Comparison of ENCODE assay signal across 8 cellular contexts in the genomic region with DNA sequence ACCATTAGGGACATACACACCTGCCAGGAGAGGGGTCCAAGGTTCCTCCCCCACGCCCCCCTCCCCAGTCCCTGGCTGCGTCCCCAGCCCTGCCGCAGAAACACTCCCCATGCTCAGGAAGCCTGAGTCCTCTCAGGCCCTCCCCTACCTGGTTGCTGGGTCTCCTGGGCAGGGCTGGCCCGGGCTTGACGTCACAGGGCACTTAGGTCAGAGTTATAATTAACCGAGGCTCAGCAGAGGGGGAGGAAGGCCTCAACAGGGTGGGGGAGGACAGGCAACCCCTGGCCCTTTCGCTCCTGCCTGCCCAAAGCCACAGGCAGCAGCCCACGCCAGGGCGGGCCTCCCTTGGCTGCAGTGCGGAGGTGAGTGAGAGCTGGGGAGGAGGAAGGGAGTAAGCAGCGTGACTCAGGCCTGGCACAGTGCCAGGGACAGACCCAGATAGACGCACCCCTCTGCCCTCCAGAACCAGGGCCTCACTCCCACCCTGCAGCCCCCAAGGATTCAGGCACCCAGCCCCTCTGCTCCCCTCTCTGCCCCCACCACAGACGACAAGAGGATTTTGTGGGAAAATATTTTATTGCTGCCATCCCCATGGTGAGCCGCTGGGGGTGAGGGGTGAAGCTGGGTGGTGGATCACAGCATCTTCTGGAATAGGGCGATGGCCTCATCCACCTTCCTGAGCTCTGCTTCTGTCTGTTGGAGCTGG. TPM values are rescaled to one million over a fixed set of nuclear protein-coding genes. Genes with fewer than 3 reads are reported as not detected.
DNase-seq lines count a peak whose midpoint lies in the region; ATAC-seq and TF ChIP-seq lines count a peak whose summit lies in the region.

A gene with protein sequence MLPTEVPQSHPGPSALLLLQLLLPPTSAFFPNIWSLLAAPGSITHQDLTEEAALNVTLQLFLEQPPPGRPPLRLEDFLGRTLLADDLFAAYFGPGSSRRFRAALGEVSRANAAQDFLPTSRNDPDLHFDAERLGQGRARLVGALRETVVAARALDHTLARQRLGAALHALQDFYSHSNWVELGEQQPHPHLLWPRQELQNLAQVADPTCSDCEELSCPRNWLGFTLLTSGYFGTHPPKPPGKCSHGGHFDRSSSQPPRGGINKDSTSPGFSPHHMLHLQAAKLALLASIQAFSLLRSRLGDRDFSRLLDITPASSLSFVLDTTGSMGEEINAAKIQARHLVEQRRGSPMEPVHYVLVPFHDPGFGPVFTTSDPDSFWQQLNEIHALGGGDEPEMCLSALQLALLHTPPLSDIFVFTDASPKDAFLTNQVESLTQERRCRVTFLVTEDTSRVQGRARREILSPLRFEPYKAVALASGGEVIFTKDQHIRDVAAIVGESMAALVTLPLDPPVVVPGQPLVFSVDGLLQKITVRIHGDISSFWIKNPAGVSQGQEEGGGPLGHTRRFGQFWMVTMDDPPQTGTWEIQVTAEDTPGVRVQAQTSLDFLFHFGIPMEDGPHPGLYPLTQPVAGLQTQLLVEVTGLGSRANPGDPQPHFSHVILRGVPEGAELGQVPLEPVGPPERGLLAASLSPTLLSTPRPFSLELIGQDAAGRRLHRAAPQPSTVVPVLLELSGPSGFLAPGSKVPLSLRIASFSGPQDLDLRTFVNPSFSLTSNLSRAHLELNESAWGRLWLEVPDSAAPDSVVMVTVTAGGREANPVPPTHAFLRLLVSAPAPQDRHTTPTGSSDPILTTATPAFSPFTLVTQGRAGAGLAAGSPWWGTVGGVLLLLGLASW (minus strand): TSS at position 368 of the 706 bp plus-strand sequence. CDS start 549 bp downstream, outside the sequence.

- H2BK5ac ChIP-seq in mesenchymal stem cell (ENCODE audit: low read depth, low read length, poor library complexity, severe bottlenecking), result no peak within 1 kb of the TSS

- peak within 1 kb of the TSS; percentile 85 for H3K27ac Mint-ChIP-seq in activated CD4-positive, alpha-beta T cell treated with anti-CD3 and anti-CD28 coated beads, Interleukin-2, amount 10 ng/mL, durations not matched to agents 7 days and 5 days

- H2BK12ac ChIP-seq in mesenchymal stem cell (ENCODE audit: low read length in 2 of 2), result peak within 1 kb of the TSS in 1 of 2 experiments; percentile 66

- peak within 1 kb of the TSS; percentile 30 for H4K91ac ChIP-seq in mesenchymal stem cell (ENCODE audit: low read length)

- H3K79me1 ChIP-seq in mesenchymal stem cell (replicated peaks; ENCODE audit: low read length, poor library complexity, severe bottlenecking), result no peaks in the 10 kb centered on the region

- H3K4ac ChIP-seq in mesenchymal stem cell (ENCODE audit: low read depth in 1 of 2, low read length in 2 of 2), result peak within 1 kb of the TSS; percentile 5 to 47

- H4K8ac ChIP-seq in mesenchymal stem cell (ENCODE audit: low read length), result peak within 1 kb of the TSS; percentile 72

- H2AFZ ChIP-seq in mesenchymal stem cell (ENCODE audit: low read depth, low read length), result peak within 1 kb of the TSS; percentile 14

- 55% methylated on average over 9 of the region's 15 CpGs for WGBS in mesenchymal stem cell

- H2BK120ac ChIP-seq in mesenchymal stem cell (ENCODE audit: low read depth, low read length), result peak within 1 kb of the TSS; percentile 19

- H3K27ac ChIP-seq in mesenchymal stem cell (ENCODE audit: low read length, poor library complexity, severe bottlenecking), result no peak within 1 kb of the TSS

- peak within 1 kb of the TSS in 1 of 2 experiments; percentile 18 for H3K4me3 ChIP-seq in mesenchymal stem cell (ENCODE audit: insufficient read depth in 1 of 2, low read depth in 1 of 2, low read length in 2 of 2)

- POLR2A ChIA-PET in activated CD4-positive, alpha-beta T cell treated with anti-CD3 and anti-CD28 coated beads, Interleukin-2, amount 10 ng/mL, durations not matched to agents 7 days and 5 days (lab: Charles Lee), result no interaction called here

- H2AK5ac ChIP-seq in mesenchymal stem cell (ENCODE audit: low read length, severe bottlenecking), result peak within 1 kb of the TSS; percentile 49

- ATAC-seq in HG02981 (IDR thresholded peaks at IDR 0.05; ENCODE audit: unreplicated experiment), result peak; percentile 62

- peak within 1 kb of the TSS in 1 of 2 experiments; percentile 19 for H3K14ac ChIP-seq in mesenchymal stem cell (ENCODE audit: low read length in 2 of 2)

- TF ChIP-seq CTCF in GM12874 (IDR thresholded peaks at IDR 0.05; ENCODE audit: insufficient read depth, low read depth, low read length), result 0 out of 2 replicates have a peak, but pooled peaks have one; percentile 6

- H3K36me3 ChIP-seq in mesenchymal stem cell (ENCODE audit: control insufficient read depth in 1 of 2, insufficient read depth in 2 of 2, low read depth in 1 of 2, low read length in 2 of 2), result peaks cover 39 to 47% of the 10 kb centered on the region in 2 experiments

- peaks cover 43% of the 10 kb centered on the region for H3K4me1 Mint-ChIP-seq in activated CD4-positive, alpha-beta T cell treated with anti-CD3 and anti-CD28 coated beads, Interleukin-2, amount 10 ng/mL, durations not matched to agents 7 days and 5 days

- H3K9me3 Mint-ChIP-seq in activated CD4-positive, alpha-beta T cell treated with anti-CD3 and anti-CD28 coated beads, Interleukin-2, amount 10 ng/mL, durations not matched to agents 7 days and 5 days, result no peaks in the 10 kb centered on the region

- peak within 1 kb of the TSS; percentile 20 for H3K4me2 ChIP-seq in mesenchymal stem cell (ENCODE audit: low read length, poor library complexity, severe bottlenecking)

- peaks cover 16% of the 10 kb centered on the region for H3K4me1 ChIP-seq in mesenchymal stem cell (ENCODE audit: control insufficient read depth, insufficient read depth, low read depth, low read length)

- peaks cover 12% of the 10 kb centered on the region for H3K36me3 Mint-ChIP-seq in activated CD4-positive, alpha-beta T cell treated with anti-CD3 and anti-CD28 coated beads, Interleukin-2, amount 10 ng/mL, durations not matched to agents 7 days and 5 days (ENCODE audit: low read depth)

- CTCF ChIA-PET in activated CD4-positive, alpha-beta T cell treated with anti-CD3 and anti-CD28 coated beads, Interleukin-2, amount 10 ng/mL, durations not matched to agents 7 days and 5 days (lab: Charles Lee), result interaction anchor here (0.6 to 2.0 kb wide), 7 partner anchors 12 to 67 kb away, joined by 3 to 10 read pairs (median 5); a partner anchor contains a TSS

- peak; percentile 50 for DNase-seq in NCI-H460 (ENCODE audit: extremely low read depth, low read depth)
- DNase-seq in activated CD4-positive, alpha-beta T cell treated with anti-CD3 and anti-CD28 coated beads, Interleukin-2, amount 10 ng/mL, durations not matched to agents 7 days and 5 days, result peak; percentile 64
- DNase-seq in dedifferentiated amniotic fluid mesenchymal stem cell (ENCODE audit: extremely low spot score), result peak; percentile 23
- peak; percentile 66 for DNase-seq in mesenchymal stem cell
- peak; percentile 68 to 77 for DNase-seq in stimulated activated CD8-positive, alpha-beta memory T cell treated with anti-CD3 and anti-CD28 coated beads, Interleukin-2, amount 100 ng/mL, for 48 hours (ENCODE audit: low read depth in 2 of 2)
- DNase-seq in middle frontal gyrus (ENCODE audit: extremely low spot score, low spot score), result no peak

- H3K9ac ChIP-seq in mesenchymal stem cell (ENCODE audit: low read length), result peak within 1 kb of the TSS; percentile 47

- H2BK15ac ChIP-seq in mesenchymal stem cell (ENCODE audit: low read depth, poor library complexity, severe bottlenecking), result peak within 1 kb of the TSS; percentile 45

- no peaks in the 10 kb centered on the region for H3K27me3 Mint-ChIP-seq in activated CD4-positive, alpha-beta T cell treated with anti-CD3 and anti-CD28 coated beads, Interleukin-2, amount 10 ng/mL, durations not matched to agents 7 days and 5 days

- H3K4me3 Mint-ChIP-seq in activated CD4-positive, alpha-beta T cell treated with anti-CD3 and anti-CD28 coated beads, Interleukin-2, amount 10 ng/mL, durations not matched to agents 7 days and 5 days, result peak within 1 kb of the TSS; percentile 51

- peak within 1 kb of the TSS; percentile 35 to 48 for H3K18ac ChIP-seq in mesenchymal stem cell (ENCODE audit: low read depth in 1 of 2, low read length in 2 of 2)

- H3K23ac ChIP-seq in mesenchymal stem cell (ENCODE audit: low read length in 2 of 2), result no peak within 1 kb of the TSS

- no peaks in the 10 kb centered on the region for H3K9me3 ChIP-seq in mesenchymal stem cell (ENCODE audit: control insufficient read depth, low read length)

- no peaks in the 10 kb centered on the region for H3K27me3 ChIP-seq in mesenchymal stem cell (ENCODE audit: control insufficient read depth in 1 of 2, insufficient read depth in 1 of 2, low read length in 2 of 2)

RNA-seq across cellular contexts. Expression of the gene that starts here (rescaled TPM):
- total RNA-seq in NCI-H460 (2014; rRNA removed; shearing (Covaris generic)), result 0.47 and 0.81 TPM in 2 replicates
- polyA plus RNA-seq in NCI-H460 (2014; cell fraction: nucleus; rRNA removed), result 0.38 and 3.1 TPM in 2 replicates
- total RNA-seq in activated CD4-positive, alpha-beta T cell treated with anti-CD3 and anti-CD28 coated beads, Interleukin-2, amount 10 ng/mL, durations not matched to agents 7 days and 5 days, result 1 to 10 TPM; 5.2 to 5.4 TPM
- 0.39 TPM for polyA plus RNA-seq in mesenchymal stem cell (2013, experiment 1 of 2)
- polyA plus RNA-seq in mesenchymal stem cell (2013, experiment 2 of 2), result 0.16 TPM
